In the genomic region with DNA sequence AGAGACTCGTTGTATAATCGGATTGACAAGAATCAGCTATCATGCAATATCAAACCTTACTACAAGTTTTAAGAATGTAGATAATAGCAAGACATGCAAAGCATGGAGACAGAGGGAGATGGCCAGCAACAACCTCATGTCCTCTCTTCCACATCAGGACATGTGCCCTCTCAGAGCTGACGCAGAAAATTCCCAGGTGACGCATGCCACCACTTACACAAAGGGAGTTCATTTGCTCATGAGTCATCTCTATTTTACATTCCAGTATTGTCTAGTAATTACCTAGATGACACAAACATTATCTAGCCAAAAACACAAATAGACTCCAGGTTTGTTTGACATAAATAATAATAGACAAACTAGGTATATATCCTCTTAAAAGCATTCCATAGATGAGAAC, we compare ENCODE assay signal across 20 cellular contexts. TPM values are rescaled to one million over a fixed set of nuclear protein-coding genes. Genes with fewer than 3 reads are reported as not detected.
DNase-seq lines count a peak whose midpoint lies in the region; ATAC-seq and TF ChIP-seq lines count a peak whose summit lies in the region.
"Had no signal": no experiment of that assay in that cellular context is flagged by ENCODE, and none has a peak within 500 bp of the region (broad histone marks: within the 10 kb centered on the region; RNA-seq: fewer than 3 reads in every experiment).

No MANE protein-coding gene starts in this region.

- no peak for TF ChIP-seq CTCF in GM10248 (IDR thresholded peaks at IDR 0.05; ENCODE audit: control extremely low read depth, extremely low read depth, low read depth, missing control alignments)

- CTCF ChIA-PET in GM10248 (lab: Yijun Ruan, JAX), result interaction anchor here (0.9 kb wide), 1 partner anchor 12 kb away, joined by 3 read pairs; no protein-coding TSS in a partner anchor

- POLR2A ChIA-PET in GM10248 (lab: Yijun Ruan, JAX), result no interaction called here

- DNase-seq in Daoy (ENCODE audit: low read depth) (peak; percentile 86), M059J (ENCODE audit: low read depth) (peak; percentile 18), SW480 (ENCODE audit: low spot score) (peak; percentile 81), GM10248 (ENCODE audit: extremely low spot score) (no peak), kidney glomerular epithelial cell (lab: John Stamatoyannopoulos, UW) (no peak)
- DNase-seq: BE2C, DMS79, Kasumi-1, NCI-H1092, NCI-H146, NCI-H2029, NCI-H2227 treated with DMSO at 0.1 percent for 48 hours, NCI-H510A treated with DMSO at 0.1 percent for 48 hours, NCI-H82 had no signal

- ATAC-seq in esophagus mucosa (peak; percentile 58), HG02870 (IDR thresholded peaks at IDR 0.05; ENCODE audit: unreplicated experiment) (no peak)
- no peak for ATAC-seq in activated CD4-positive, CD25-positive, alpha-beta regulatory T cell treated with anti-CD3 and anti-CD28 coated beads, Interleukin-2, amount 50 U/mL, for 24 hours
- ATAC-seq: GM12878, Panc1, Right ventricle myocardium inferior had no signal

RNA-seq across cellular contexts. Expression of gene OPCML, which starts 38.1 kb away (rescaled TPM):
- not detected in 2 replicates for total RNA-seq in Daoy (2014; rRNA removed; shearing (Covaris generic))
- total RNA-seq in M059J (2014; rRNA removed; shearing (Covaris generic)), result 0.02 TPM in 1 of 2 replicates, not detected in the other
- not detected for total RNA-seq in esophagus mucosa
- total RNA-seq: GM12878 had no signal

Comparison
In these comparisons a context has a peak if more than half of its experiments do, and no peak if none do; other contexts are left out.
1. DNase-seq: peak in Daoy (single experiment), M059J (single experiment) and SW480 (single experiment); none in GM10248 (single experiment) and kidney glomerular epithelial cell (single experiment).